Comparison of ENCODE assay signal across 8 cellular contexts in genomic region chr2:86221066-86221684, GRCh38. TPM values are rescaled to one million over a fixed set of nuclear protein-coding genes. Genes with fewer than 3 reads are reported as not detected.
DNase-seq lines count a peak whose midpoint lies in the region; ATAC-seq and TF ChIP-seq lines count a peak whose summit lies in the region.

No MANE protein-coding gene starts in this region.

- H3K4me3 ChIP-seq in GM12875 (ENCODE audit: low read depth, low read length) (no peak overlapping the region), choroid plexus epithelial cell (ENCODE audit: low read depth, low read length) (no peak overlapping the region), suprapubic skin (no peak overlapping the region)

- H3K4me1 ChIP-seq in suprapubic skin, result peaks cover 46% of the 10 kb centered on the region

- no peak overlapping the region for H3K27ac ChIP-seq in 22Rv1
- H3K27ac ChIP-seq in suprapubic skin, result no peak overlapping the region

- H3K27me3 Mint-ChIP-seq in WTC11 (ENCODE audit: low read depth), result no peaks in the 10 kb centered on the region

- no peaks in the 10 kb centered on the region for H3K36me3 Mint-ChIP-seq in WTC11

- CTCF ChIA-PET in WTC11 (lab: Charles Lee), result interaction anchor here (0.6 to 4.3 kb wide), 35 partner anchors 9 to 231 kb away, joined by 3 to 52 read pairs (median 4); partner anchors contain the start of genes KDM3A and REEP1

- no peaks in the 10 kb centered on the region for H3K9me3 ChIP-seq in suprapubic skin

- H3K27me3 ChIP-seq in suprapubic skin, result no peaks in the 10 kb centered on the region

- no peak overlapping the region for H3K27ac Mint-ChIP-seq in WTC11

- TF ChIP-seq POLR2A in suprapubic skin (IDR thresholded peaks at IDR 0.05), result no peak

- H3K4me1 Mint-ChIP-seq in WTC11, result peaks cover 28% of the 10 kb centered on the region

- H3K9me3 Mint-ChIP-seq in WTC11, result no peaks in the 10 kb centered on the region

- ATAC-seq in WTC11 (peak; percentile 82), GM18909 (IDR thresholded peaks at IDR 0.05; ENCODE audit: poor library complexity, unreplicated experiment) (no peak)

- POLR2A ChIA-PET in WTC11 (lab: Charles Lee), result no interaction called here

- WGBS in suprapubic skin, result 63% methylated on average over 5 of the region's 5 CpGs

- DNase-seq in NCI-H146 treated with DMSO at 0.1 percent for 48 hours (lab: John Stamatoyannopoulos, UW; ENCODE audit: unreplicated experiment), result peak; percentile 30
- DNase-seq in WTC11 (ENCODE audit: low spot score), result peak; percentile 67
- peak; percentile 77 for DNase-seq in choroid plexus epithelial cell (ENCODE audit: low read depth)
- peak; percentile 70 for DNase-seq in midbrain (lab: John Stamatoyannopoulos, UW)
- DNase-seq in suprapubic skin (ENCODE audit: low spot score in 2 of 2), result no peak

- TF ChIP-seq CTCF in 22Rv1 (IDR thresholded peaks at IDR 0.05), result peak; percentile 93
- peak; percentile 93 for TF ChIP-seq CTCF in GM12875 (IDR thresholded peaks at IDR 0.05; ENCODE audit: borderline replicate concordance, insufficient read depth, low read depth, low read length)
- peak; percentile 85 for TF ChIP-seq CTCF in WTC11 (IDR thresholded peaks at IDR 0.05)
- TF ChIP-seq CTCF in choroid plexus epithelial cell (conservative IDR thresholded peaks at IDR 0.05; ENCODE audit: low read depth, low read length), result peak; percentile 98
- TF ChIP-seq CTCF in suprapubic skin (IDR thresholded peaks at IDR 0.05), result peak; percentile 50 to 76

- TF ChIP-seq EP300 in suprapubic skin (IDR thresholded peaks at IDR 0.05), result no peak

- H3K36me3 ChIP-seq in suprapubic skin, result no peaks in the 10 kb centered on the region

- H3K4me3 Mint-ChIP-seq in WTC11, result no peak overlapping the region

TF ChIP-seq in WTC11, 78 proteins besides CTCF, POLR2A, EP300 and RAD21:
- TF ChIP-seq, protein P1, sequence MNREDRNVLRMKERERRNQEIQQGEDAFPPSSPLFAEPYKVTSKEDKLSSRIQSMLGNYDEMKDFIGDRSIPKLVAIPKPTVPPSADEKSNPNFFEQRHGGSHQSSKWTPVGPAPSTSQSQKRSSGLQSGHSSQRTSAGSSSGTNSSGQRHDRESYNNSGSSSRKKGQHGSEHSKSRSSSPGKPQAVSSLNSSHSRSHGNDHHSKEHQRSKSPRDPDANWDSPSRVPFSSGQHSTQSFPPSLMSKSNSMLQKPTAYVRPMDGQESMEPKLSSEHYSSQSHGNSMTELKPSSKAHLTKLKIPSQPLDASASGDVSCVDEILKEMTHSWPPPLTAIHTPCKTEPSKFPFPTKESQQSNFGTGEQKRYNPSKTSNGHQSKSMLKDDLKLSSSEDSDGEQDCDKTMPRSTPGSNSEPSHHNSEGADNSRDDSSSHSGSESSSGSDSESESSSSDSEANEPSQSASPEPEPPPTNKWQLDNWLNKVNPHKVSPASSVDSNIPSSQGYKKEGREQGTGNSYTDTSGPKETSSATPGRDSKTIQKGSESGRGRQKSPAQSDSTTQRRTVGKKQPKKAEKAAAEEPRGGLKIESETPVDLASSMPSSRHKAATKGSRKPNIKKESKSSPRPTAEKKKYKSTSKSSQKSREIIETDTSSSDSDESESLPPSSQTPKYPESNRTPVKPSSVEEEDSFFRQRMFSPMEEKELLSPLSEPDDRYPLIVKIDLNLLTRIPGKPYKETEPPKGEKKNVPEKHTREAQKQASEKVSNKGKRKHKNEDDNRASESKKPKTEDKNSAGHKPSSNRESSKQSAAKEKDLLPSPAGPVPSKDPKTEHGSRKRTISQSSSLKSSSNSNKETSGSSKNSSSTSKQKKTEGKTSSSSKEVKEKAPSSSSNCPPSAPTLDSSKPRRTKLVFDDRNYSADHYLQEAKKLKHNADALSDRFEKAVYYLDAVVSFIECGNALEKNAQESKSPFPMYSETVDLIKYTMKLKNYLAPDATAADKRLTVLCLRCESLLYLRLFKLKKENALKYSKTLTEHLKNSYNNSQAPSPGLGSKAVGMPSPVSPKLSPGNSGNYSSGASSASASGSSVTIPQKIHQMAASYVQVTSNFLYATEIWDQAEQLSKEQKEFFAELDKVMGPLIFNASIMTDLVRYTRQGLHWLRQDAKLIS (CRISPR knock-in tag; IDR thresholded peaks at IDR 0.05; ENCODE audit: borderline replicate concordance), result no peak
- TF ChIP-seq, protein P2, sequence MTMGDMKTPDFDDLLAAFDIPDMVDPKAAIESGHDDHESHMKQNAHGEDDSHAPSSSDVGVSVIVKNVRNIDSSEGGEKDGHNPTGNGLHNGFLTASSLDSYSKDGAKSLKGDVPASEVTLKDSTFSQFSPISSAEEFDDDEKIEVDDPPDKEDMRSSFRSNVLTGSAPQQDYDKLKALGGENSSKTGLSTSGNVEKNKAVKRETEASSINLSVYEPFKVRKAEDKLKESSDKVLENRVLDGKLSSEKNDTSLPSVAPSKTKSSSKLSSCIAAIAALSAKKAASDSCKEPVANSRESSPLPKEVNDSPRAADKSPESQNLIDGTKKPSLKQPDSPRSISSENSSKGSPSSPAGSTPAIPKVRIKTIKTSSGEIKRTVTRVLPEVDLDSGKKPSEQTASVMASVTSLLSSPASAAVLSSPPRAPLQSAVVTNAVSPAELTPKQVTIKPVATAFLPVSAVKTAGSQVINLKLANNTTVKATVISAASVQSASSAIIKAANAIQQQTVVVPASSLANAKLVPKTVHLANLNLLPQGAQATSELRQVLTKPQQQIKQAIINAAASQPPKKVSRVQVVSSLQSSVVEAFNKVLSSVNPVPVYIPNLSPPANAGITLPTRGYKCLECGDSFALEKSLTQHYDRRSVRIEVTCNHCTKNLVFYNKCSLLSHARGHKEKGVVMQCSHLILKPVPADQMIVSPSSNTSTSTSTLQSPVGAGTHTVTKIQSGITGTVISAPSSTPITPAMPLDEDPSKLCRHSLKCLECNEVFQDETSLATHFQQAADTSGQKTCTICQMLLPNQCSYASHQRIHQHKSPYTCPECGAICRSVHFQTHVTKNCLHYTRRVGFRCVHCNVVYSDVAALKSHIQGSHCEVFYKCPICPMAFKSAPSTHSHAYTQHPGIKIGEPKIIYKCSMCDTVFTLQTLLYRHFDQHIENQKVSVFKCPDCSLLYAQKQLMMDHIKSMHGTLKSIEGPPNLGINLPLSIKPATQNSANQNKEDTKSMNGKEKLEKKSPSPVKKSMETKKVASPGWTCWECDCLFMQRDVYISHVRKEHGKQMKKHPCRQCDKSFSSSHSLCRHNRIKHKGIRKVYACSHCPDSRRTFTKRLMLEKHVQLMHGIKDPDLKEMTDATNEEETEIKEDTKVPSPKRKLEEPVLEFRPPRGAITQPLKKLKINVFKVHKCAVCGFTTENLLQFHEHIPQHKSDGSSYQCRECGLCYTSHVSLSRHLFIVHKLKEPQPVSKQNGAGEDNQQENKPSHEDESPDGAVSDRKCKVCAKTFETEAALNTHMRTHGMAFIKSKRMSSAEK (CRISPR knock-in tag; IDR thresholded peaks at IDR 0.05; ENCODE audit: borderline replicate concordance), result no peak
- TF ChIP-seq, protein P3, sequence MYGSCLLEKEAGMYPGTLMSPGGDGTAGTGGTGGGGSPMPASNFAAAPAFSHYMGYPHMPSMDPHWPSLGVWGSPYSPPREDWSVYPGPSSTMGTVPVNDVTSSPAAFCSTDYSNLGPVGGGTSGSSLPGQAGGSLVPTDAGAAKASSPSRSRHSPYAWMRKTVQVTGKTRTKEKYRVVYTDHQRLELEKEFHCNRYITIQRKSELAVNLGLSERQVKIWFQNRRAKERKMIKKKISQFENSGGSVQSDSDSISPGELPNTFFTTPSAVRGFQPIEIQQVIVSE (CRISPR knock-in tag; IDR thresholded peaks at IDR 0.05; ENCODE audit: borderline replicate concordance), result no peak
- TF ChIP-seq TP53 (CRISPR knock-in tag; IDR thresholded peaks at IDR 0.05) (no peak), ESRRA (CRISPR knock-in tag; IDR thresholded peaks at IDR 0.05; ENCODE audit: borderline replicate concordance) (no peak)
- TF ChIP-seq, protein P4, sequence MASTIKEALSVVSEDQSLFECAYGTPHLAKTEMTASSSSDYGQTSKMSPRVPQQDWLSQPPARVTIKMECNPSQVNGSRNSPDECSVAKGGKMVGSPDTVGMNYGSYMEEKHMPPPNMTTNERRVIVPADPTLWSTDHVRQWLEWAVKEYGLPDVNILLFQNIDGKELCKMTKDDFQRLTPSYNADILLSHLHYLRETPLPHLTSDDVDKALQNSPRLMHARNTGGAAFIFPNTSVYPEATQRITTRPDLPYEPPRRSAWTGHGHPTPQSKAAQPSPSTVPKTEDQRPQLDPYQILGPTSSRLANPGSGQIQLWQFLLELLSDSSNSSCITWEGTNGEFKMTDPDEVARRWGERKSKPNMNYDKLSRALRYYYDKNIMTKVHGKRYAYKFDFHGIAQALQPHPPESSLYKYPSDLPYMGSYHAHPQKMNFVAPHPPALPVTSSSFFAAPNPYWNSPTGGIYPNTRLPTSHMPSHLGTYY (CRISPR knock-in tag; IDR thresholded peaks at IDR 0.05), result no peak
- TF ChIP-seq, protein P5, sequence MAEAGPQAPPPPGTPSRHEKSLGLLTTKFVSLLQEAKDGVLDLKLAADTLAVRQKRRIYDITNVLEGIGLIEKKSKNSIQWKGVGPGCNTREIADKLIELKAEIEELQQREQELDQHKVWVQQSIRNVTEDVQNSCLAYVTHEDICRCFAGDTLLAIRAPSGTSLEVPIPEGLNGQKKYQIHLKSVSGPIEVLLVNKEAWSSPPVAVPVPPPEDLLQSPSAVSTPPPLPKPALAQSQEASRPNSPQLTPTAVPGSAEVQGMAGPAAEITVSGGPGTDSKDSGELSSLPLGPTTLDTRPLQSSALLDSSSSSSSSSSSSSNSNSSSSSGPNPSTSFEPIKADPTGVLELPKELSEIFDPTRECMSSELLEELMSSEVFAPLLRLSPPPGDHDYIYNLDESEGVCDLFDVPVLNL (CRISPR knock-in tag; IDR thresholded peaks at IDR 0.05; ENCODE audit: borderline replicate concordance, low read depth), result no peak
- TF ChIP-seq, protein P6, sequence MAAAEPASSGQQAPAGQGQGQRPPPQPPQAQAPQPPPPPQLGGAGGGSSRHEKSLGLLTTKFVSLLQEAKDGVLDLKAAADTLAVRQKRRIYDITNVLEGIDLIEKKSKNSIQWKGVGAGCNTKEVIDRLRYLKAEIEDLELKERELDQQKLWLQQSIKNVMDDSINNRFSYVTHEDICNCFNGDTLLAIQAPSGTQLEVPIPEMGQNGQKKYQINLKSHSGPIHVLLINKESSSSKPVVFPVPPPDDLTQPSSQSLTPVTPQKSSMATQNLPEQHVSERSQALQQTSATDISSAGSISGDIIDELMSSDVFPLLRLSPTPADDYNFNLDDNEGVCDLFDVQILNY (CRISPR knock-in tag; IDR thresholded peaks at IDR 0.05), result no peak

RNA-seq across cellular contexts. Expression of gene MRPL35, which starts 21.9 kb away (rescaled TPM):
- total RNA-seq in WTC11 (2021), result 32.9 to 40.8 TPM (median 35.9 TPM) in 3 replicates
- 10 to 100 TPM; 10.7 to 28.1 (median 24.2) TPM for total RNA-seq in suprapubic skin

RNA-seq across cellular contexts. Expression of gene IMMT, which starts 25.9 kb away (rescaled TPM):
- 102 to 104 TPM (median 104 TPM) in 3 replicates for total RNA-seq in WTC11 (2021)
- 10 to 100 TPM; 39.5 to 73.2 (median 46.7) TPM for total RNA-seq in suprapubic skin

Comparison
In these comparisons a context has a peak if more than half of its experiments do, and no peak if none do; other contexts are left out.
1. DNase-seq: peak in NCI-H146 treated with DMSO at 0.1 percent for 48 hours (single experiment), WTC11 (single experiment), choroid plexus epithelial cell (single experiment) and midbrain (single experiment); none in suprapubic skin (0 of 2).
2. Peak in every context shown above with its lines, with median percentiles within 50 percentile points of each other: CTCF ChIP-seq.